21 cellular contexts compared by ENCODE assay signal in the genomic region with DNA sequence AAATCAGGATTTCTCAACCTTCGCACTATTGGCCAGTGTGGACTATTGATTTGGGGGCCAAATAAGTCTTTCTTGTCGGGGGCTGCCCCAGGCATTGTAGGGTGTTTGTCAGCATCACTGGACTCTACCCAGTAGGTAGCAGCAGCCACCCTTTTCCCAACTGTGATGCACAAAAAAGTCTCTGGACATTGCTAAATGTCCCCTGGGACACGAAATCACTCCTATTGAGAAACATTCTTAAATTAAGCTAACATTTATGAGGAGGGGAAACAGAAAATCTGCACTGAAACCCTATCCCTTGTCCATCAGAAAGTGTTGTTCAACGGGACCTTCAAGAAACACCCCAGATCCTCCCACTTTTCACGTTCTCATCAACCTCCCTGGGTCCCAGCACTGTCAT. TPM values are rescaled to one million over a fixed set of nuclear protein-coding genes. Genes with fewer than 3 reads are reported as not detected.
DNase-seq lines count a peak whose midpoint lies in the region; ATAC-seq and TF ChIP-seq lines count a peak whose summit lies in the region.
"Had no signal": no experiment of that assay in that cellular context is flagged by ENCODE, and none has a peak within 500 bp of the region (broad histone marks: within the 10 kb centered on the region; RNA-seq: fewer than 3 reads in every experiment).

No MANE protein-coding gene starts in this region.

- no peak overlapping the region for H3K9ac ChIP-seq in stomach smooth muscle (ENCODE audit: low read length in 2 of 2)

- DNase-seq in stimulated activated naive CD8-positive, alpha-beta T cell treated with anti-CD3 and anti-CD28 coated beads, Interleukin-15, Interleukin-2, amounts not matched to agents 100 U/mL and 50 U/mL, for 24 hours, result no peak
- DNase-seq in MCF 10A (ENCODE audit: unreplicated experiment) (peak; percentile 33), mesenteric fat pad (ENCODE audit: low spot score) (peak; percentile 37), NCI-H146 (lab: John Stamatoyannopoulos, UW) (no peak)
- DNase-seq: activated CD4-positive, CD25-positive, alpha-beta regulatory T cell treated with anti-CD3 and anti-CD28 coated beads, Interleukin-2, amount 50 U/mL, for 72 hours; activated naive CD4-positive, alpha-beta T cell treated with anti-CD3 and anti-CD28 coated beads, Interleukin-2, amount 50 U/mL, for 16 hours; body of pancreas; CD8-positive, alpha-beta T cell; NCI-H1417 treated with DMSO at 0.1 percent for 48 hours; NCI-H2171; NCI-H748 treated with DMSO at 0.1 percent for 48 hours; SJCRH30; stimulated activated naive CD4-positive, alpha-beta T cell treated with Interleukin-2 at 50 U/mL for 16 hours; upper lobe of right lung had no signal

- H3K4me3 Mint-ChIP-seq in stimulated activated naive CD8-positive, alpha-beta T cell treated with anti-CD3 and anti-CD28 coated beads, Interleukin-15, Interleukin-2, amounts not matched to agents 100 ng/mL and 50 ng/mL, for 24 hours, result no peak overlapping the region
- peak overlapping the region; percentile 61 for H3K4me3 Mint-ChIP-seq in MCF 10A (ENCODE audit: unreplicated experiment)
- H3K4me3 Mint-ChIP-seq: CD8-positive, alpha-beta T cell; nephron had no signal

- H3K9me3 ChIP-seq in stomach smooth muscle (ENCODE audit: control insufficient read depth in 2 of 2, low read length in 2 of 2), result no peaks in the 10 kb centered on the region
- H3K9me3 ChIP-seq: body of pancreas, prostate gland, SJCRH30, upper lobe of right lung had no signal

- no peaks in the 10 kb centered on the region for H3K36me3 ChIP-seq in stomach smooth muscle (ENCODE audit: control insufficient read depth in 2 of 2, insufficient read depth in 2 of 2, low read length in 2 of 2)
- H3K36me3 ChIP-seq: prostate gland, SJCRH30, upper lobe of right lung had no signal

- TF ChIP-seq CTCF in MCF 10A (IDR thresholded peaks at IDR 0.05; ENCODE audit: unreplicated experiment), result no peak

- H3K27me3 ChIP-seq in stomach smooth muscle (ENCODE audit: control insufficient read depth in 1 of 2, insufficient read depth in 2 of 2, low read length in 2 of 2), result no peaks in the 10 kb centered on the region
- H3K27me3 ChIP-seq: body of pancreas, upper lobe of right lung had no signal

- no peaks in the 10 kb centered on the region for H3K9me3 Mint-ChIP-seq in stimulated activated naive CD8-positive, alpha-beta T cell treated with anti-CD3 and anti-CD28 coated beads, Interleukin-15, Interleukin-2, amounts not matched to agents 100 ng/mL and 50 ng/mL, for 24 hours
- no peaks in the 10 kb centered on the region for H3K9me3 Mint-ChIP-seq in MCF 10A (ENCODE audit: unreplicated experiment)
- H3K9me3 Mint-ChIP-seq: CD8-positive, alpha-beta T cell; nephron had no signal

- POLR2A ChIA-PET in MCF 10A (lab: Yijun Ruan, JAX), result interaction anchor here (0.6 to 2.4 kb wide), 5 partner anchors 10 to 76 kb away, joined by 3 to 11 read pairs (median 4); no protein-coding TSS in a partner anchor

- intact Hi-C loops in MCF 10A (cut with micrococcal nuclease), result no loop called here

- H3K27ac ChIP-seq in stomach smooth muscle (ENCODE audit: low read length), result peak overlapping the region; percentile 11
- H3K27ac ChIP-seq: body of pancreas, prostate gland, SJCRH30, upper lobe of right lung had no signal

- H3K4me1 Mint-ChIP-seq in stimulated activated naive CD8-positive, alpha-beta T cell treated with anti-CD3 and anti-CD28 coated beads, Interleukin-15, Interleukin-2, amounts not matched to agents 100 ng/mL and 50 ng/mL, for 24 hours (ENCODE audit: low read depth), result peaks cover 90% of the 10 kb centered on the region
- H3K4me1 Mint-ChIP-seq in MCF 10A (ENCODE audit: insufficient read depth, unreplicated experiment), result peaks cover 14% of the 10 kb centered on the region

- no peak for ATAC-seq in stimulated activated naive CD8-positive, alpha-beta T cell treated with anti-CD3 and anti-CD28 coated beads, Interleukin-15, Interleukin-2, amounts not matched to agents 100 U/mL and 50 U/mL, for 24 hours
- ATAC-seq in HG03342 (IDR thresholded peaks at IDR 0.05; ENCODE audit: unreplicated experiment), result no peak
- no peak for ATAC-seq in GM21390 (IDR thresholded peaks at IDR 0.05; ENCODE audit: unreplicated experiment)
- ATAC-seq: body of pancreas; CD8-positive, alpha-beta T cell; upper lobe of right lung had no signal

- H3K4me1 ChIP-seq in stomach smooth muscle (ENCODE audit: control insufficient read depth, insufficient read depth, low read length), result peaks cover 24% of the 10 kb centered on the region
- H3K4me1 ChIP-seq: prostate gland, SJCRH30 had no signal

- H3K27ac Mint-ChIP-seq in stimulated activated naive CD8-positive, alpha-beta T cell treated with anti-CD3 and anti-CD28 coated beads, Interleukin-15, Interleukin-2, amounts not matched to agents 100 ng/mL and 50 ng/mL, for 24 hours, result peak overlapping the region; percentile 80
- H3K27ac Mint-ChIP-seq in MCF 10A (ENCODE audit: low read depth, unreplicated experiment), result peak overlapping the region; percentile 92
- H3K27ac Mint-ChIP-seq: CD8-positive, alpha-beta T cell had no signal

- no peak overlapping the region for H3K4me3 ChIP-seq in stomach smooth muscle (ENCODE audit: low read length in 2 of 2)
- H3K4me3 ChIP-seq: body of pancreas, lung, prostate gland, SJCRH30, upper lobe of right lung had no signal

- CTCF ChIA-PET in MCF 10A (lab: Yijun Ruan, JAX), result interaction anchor here (0.9 to 2.0 kb wide), 5 partner anchors 32 to 495 kb away, joined by 3 to 9 read pairs (median 8); no protein-coding TSS in a partner anchor

- H3K36me3 Mint-ChIP-seq in stimulated activated naive CD8-positive, alpha-beta T cell treated with anti-CD3 and anti-CD28 coated beads, Interleukin-15, Interleukin-2, amounts not matched to agents 100 ng/mL and 50 ng/mL, for 24 hours (ENCODE audit: low read depth), result peaks cover 87% of the 10 kb centered on the region
- H3K36me3 Mint-ChIP-seq in MCF 10A (ENCODE audit: insufficient read depth, unreplicated experiment), result peaks cover 6% of the 10 kb centered on the region

- H3K27me3 Mint-ChIP-seq in stimulated activated naive CD8-positive, alpha-beta T cell treated with anti-CD3 and anti-CD28 coated beads, Interleukin-15, Interleukin-2, amounts not matched to agents 100 ng/mL and 50 ng/mL, for 24 hours, result no peaks in the 10 kb centered on the region
- H3K27me3 Mint-ChIP-seq in MCF 10A (ENCODE audit: insufficient read depth, unreplicated experiment), result peaks cover 9% of the 10 kb centered on the region

- BruUV-seq in MCF 10A (replicated peaks; lab: Mats Ljungman, UMichigan), result no TSS peak

RNA-seq across cellular contexts. Expression of a gene that starts 54.2 kb away (rescaled TPM):
- total RNA-seq in MCF 10A (2022) (0.07 and 0.12 TPM in 2 replicates), mesenteric fat pad (9.3 TPM)
- total RNA-seq: SJCRH30 had no signal

Comparison
In these comparisons a context has a peak if more than half of its experiments do, and no peak if none do; other contexts are left out.
1. DNase-seq: peak in MCF 10A (single experiment) and mesenteric fat pad (single experiment); none in stimulated activated naive CD8-positive, alpha-beta T cell treated with anti-CD3 and anti-CD28 coated beads, Interleukin-15, Interleukin-2, amounts not matched to agents 100 U/mL and 50 U/mL, for 24 hours (single experiment) and NCI-H146 (single experiment).